In genomic region chr1:234887026-234887910, GRCh38 we compare ENCODE assay signal across 11 cellular contexts.
DNase-seq lines count a peak whose midpoint lies in the region; ATAC-seq and TF ChIP-seq lines count a peak whose summit lies in the region.
"Had no signal": no experiment of that assay in that cellular context is flagged by ENCODE, and none has a peak within 500 bp of the region (broad histone marks: within the 10 kb centered on the region; RNA-seq: fewer than 3 reads in every experiment).

No MANE protein-coding gene starts in this region.

- peak overlapping the region; percentile 37 for H3K4me3 ChIP-seq in coronary artery
- H3K4me3 ChIP-seq in mesenchymal stem cell (ENCODE audit: insufficient read depth in 1 of 2, low read depth in 1 of 2, low read length in 2 of 2), result peak overlapping the region in 1 of 2 experiments; percentile 29
- H3K4me3 ChIP-seq in vagina, result no peak overlapping the region
- H3K4me3 ChIP-seq: A549 had no signal

- H4K8ac ChIP-seq in mesenchymal stem cell (ENCODE audit: low read length), result no peak overlapping the region

- H3K9me3 ChIP-seq in mesenchymal stem cell (ENCODE audit: control insufficient read depth, low read length), result peaks cover 3% of the 10 kb centered on the region
- H3K9me3 ChIP-seq in vagina, result no peaks in the 10 kb centered on the region

- no peak overlapping the region for H3K23ac ChIP-seq in mesenchymal stem cell (ENCODE audit: low read length in 2 of 2)

- H4K91ac ChIP-seq in mesenchymal stem cell (ENCODE audit: low read length), result no peak overlapping the region

- peak; percentile 76 for ATAC-seq in Right ventricle myocardium inferior
- ATAC-seq in GM21367 (IDR thresholded peaks at IDR 0.05; ENCODE audit: unreplicated experiment), result no peak
- no peak for ATAC-seq in GM18873 (IDR thresholded peaks at IDR 0.05; ENCODE audit: low FRiP score, unreplicated experiment)
- ATAC-seq: A549 had no signal

- H3K4me1 ChIP-seq in mesenchymal stem cell (ENCODE audit: control insufficient read depth, insufficient read depth, low read depth, low read length) (peaks cover 5% of the 10 kb centered on the region), vagina (peaks cover 33% of the 10 kb centered on the region)

- intact Hi-C loops in Right ventricle myocardium inferior (cut with DNase I) (loop anchor here (2.0 to 5.0 kb wide), 6 partner anchors 110 to 390 kb away; partner anchors contain the start of gene IRF2BP2), cardiac septum (cut with DNase I) (loop anchor here (2.0 kb wide), 2 partner anchors 188 to 274 kb away; no protein-coding TSS in a partner anchor), vagina (cut with DNase I) (loop anchor here (10.0 kb wide), 1 partner anchor 162 kb away; no protein-coding TSS in a partner anchor)

- no peak overlapping the region for H2AFZ ChIP-seq in mesenchymal stem cell (ENCODE audit: low read depth, low read length)

- H2BK5ac ChIP-seq in mesenchymal stem cell (ENCODE audit: low read depth, low read length, poor library complexity, severe bottlenecking), result no peak overlapping the region

- no peak for TF ChIP-seq POLR2A in vagina (IDR thresholded peaks at IDR 0.05)

- H3K36me3 ChIP-seq in mesenchymal stem cell (ENCODE audit: control insufficient read depth in 1 of 2, insufficient read depth in 2 of 2, low read depth in 1 of 2, low read length in 2 of 2) (no peaks in the 10 kb centered on the region), vagina (no peaks in the 10 kb centered on the region)

- no peak overlapping the region for H3K4ac ChIP-seq in mesenchymal stem cell (ENCODE audit: low read depth in 1 of 2, low read length in 2 of 2)

- H3K27ac ChIP-seq in coronary artery, result peak overlapping the region; percentile 64 to 74
- no peak overlapping the region for H3K27ac ChIP-seq in mesenchymal stem cell (ENCODE audit: low read length, poor library complexity, severe bottlenecking)
- H3K27ac ChIP-seq in vagina, result peak overlapping the region; percentile 88

- H3K79me1 ChIP-seq in mesenchymal stem cell (replicated peaks; ENCODE audit: low read length, poor library complexity, severe bottlenecking), result no peaks in the 10 kb centered on the region

- H3K14ac ChIP-seq in mesenchymal stem cell (ENCODE audit: low read length in 2 of 2), result no peak overlapping the region

- H2BK15ac ChIP-seq in mesenchymal stem cell (ENCODE audit: low read depth, poor library complexity, severe bottlenecking), result no peak overlapping the region

- H2AK5ac ChIP-seq in mesenchymal stem cell (ENCODE audit: low read length, severe bottlenecking), result no peak overlapping the region

- H3K27me3 ChIP-seq in mesenchymal stem cell (ENCODE audit: control insufficient read depth in 1 of 2, insufficient read depth in 1 of 2, low read length in 2 of 2), result no peaks in the 10 kb centered on the region
- H3K27me3 ChIP-seq in vagina, result no peaks in the 10 kb centered on the region

- no peak overlapping the region for H3K4me2 ChIP-seq in mesenchymal stem cell (ENCODE audit: low read length, poor library complexity, severe bottlenecking)
- H3K4me2 ChIP-seq: A549 had no signal

- H2BK12ac ChIP-seq in mesenchymal stem cell (ENCODE audit: low read length in 2 of 2), result no peak overlapping the region

- DNase-seq in Right ventricle myocardium inferior (ENCODE audit: missing footprints), result peak; percentile 82
- DNase-seq in cardiac septum (ENCODE audit: low spot score), result no peak
- no peak for DNase-seq in coronary artery (ENCODE audit: low spot score)
- peak; percentile 46 for DNase-seq in mesenchymal stem cell
- no peak for DNase-seq in vagina (ENCODE audit: extremely low spot score in 2 of 2)
- no peak for DNase-seq in NOMO-1 treated with DMSO at 0.1 percent for 48 hours (lab: John Stamatoyannopoulos, UW; ENCODE audit: unreplicated experiment)
- DNase-seq: NCI-H2029, retina had no signal

- TF ChIP-seq CTCF in coronary artery (IDR thresholded peaks at IDR 0.05) (no peak), vagina (IDR thresholded peaks at IDR 0.05) (no peak)

- H3K9ac ChIP-seq in mesenchymal stem cell (ENCODE audit: low read length), result peak overlapping the region; percentile 41

- H3K18ac ChIP-seq in mesenchymal stem cell (ENCODE audit: low read depth in 1 of 2, low read length in 2 of 2), result no peak overlapping the region

- WGBS in mesenchymal stem cell, result 57% methylated on average over 13 of the region's 13 CpGs

- H2BK120ac ChIP-seq in mesenchymal stem cell (ENCODE audit: low read depth, low read length), result no peak overlapping the region

Comparison
In these comparisons a context has a peak if more than half of its experiments do, and no peak if none do; other contexts are left out.
1. DNase-seq: peak in Right ventricle myocardium inferior (single experiment) and mesenchymal stem cell (single experiment); none in cardiac septum (single experiment), coronary artery (single experiment), vagina (0 of 2) and NOMO-1 treated with DMSO at 0.1 percent for 48 hours (single experiment).